ENCODE assay signal across 17 cellular contexts in genomic region chr2:190538201-190538600, GRCh38. TPM values are rescaled to one million over a fixed set of nuclear protein-coding genes. Genes with fewer than 3 reads are reported as not detected.
DNase-seq lines count a peak whose midpoint lies in the region; ATAC-seq and TF ChIP-seq lines count a peak whose summit lies in the region.
"Had no signal": no experiment of that assay in that cellular context is flagged by ENCODE, and none has a peak within 500 bp of the region (broad histone marks: within the 10 kb centered on the region; RNA-seq: fewer than 3 reads in every experiment).

No MANE protein-coding gene starts in this region.

- H3K27me3 Mint-ChIP-seq in CD4-positive, CD25-positive, alpha-beta regulatory T cell, result no peaks in the 10 kb centered on the region
- H3K27me3 Mint-ChIP-seq in IgD-negative memory B cell (no peaks in the 10 kb centered on the region), naive B cell (no peaks in the 10 kb centered on the region), chondrocyte (ENCODE audit: low read depth) (no peaks in the 10 kb centered on the region)

- TF ChIP-seq CTCF in chondrocyte (IDR thresholded peaks at IDR 0.05), result no peak

- no peak for DNase-seq in CD4-positive, CD25-positive, alpha-beta regulatory T cell
- DNase-seq in foreskin melanocyte, result peak; percentile 90
- no peak for DNase-seq in naive B cell
- no peak for DNase-seq in anterior cingulate cortex (lab: John Stamatoyannopoulos, UW)
- no peak for DNase-seq in NCI-H1436 (lab: John Stamatoyannopoulos, UW)
- no peak for DNase-seq in chondrocyte (ENCODE audit: low spot score)
- DNase-seq in NCI-H1105 treated with DMSO at 0.1 percent for 48 hours (lab: John Stamatoyannopoulos, UW), result no peak
- DNase-seq: BE2C, Calu3, DMS153, DND-41, GDM1, HCEC 1CT had no signal

- peaks cover 0 to 28% (median 12%) of the 10 kb centered on the region in 4 donors for H3K4me1 Mint-ChIP-seq in CD4-positive, CD25-positive, alpha-beta regulatory T cell
- H3K4me1 Mint-ChIP-seq in IgD-negative memory B cell (peaks cover 14 to 32% (median 19%) of the 10 kb centered on the region in 3 donors), naive B cell (peaks cover 7 to 19% (median 15%) of the 10 kb centered on the region in 3 donors), chondrocyte (ENCODE audit: low read depth) (peaks cover 35% of the 10 kb centered on the region)

- peaks cover 21 to 37% of the 10 kb centered on the region in 2 experiments for H3K9me3 ChIP-seq in CD4-positive, CD25-positive, alpha-beta regulatory T cell (ENCODE audit: control insufficient read depth in 2 of 2, low read length in 2 of 2)
- H3K9me3 ChIP-seq: BE2C had no signal

- H3K36me3 Mint-ChIP-seq in CD4-positive, CD25-positive, alpha-beta regulatory T cell, result peaks cover 18% of the 10 kb centered on the region
- H3K36me3 Mint-ChIP-seq in IgD-negative memory B cell (peaks cover 9% of the 10 kb centered on the region), naive B cell (peaks cover 15 to 28% of the 10 kb centered on the region in 2 donors), chondrocyte (ENCODE audit: low read depth) (peaks cover 27% of the 10 kb centered on the region)

- peak overlapping the region; percentile 26 for H3K27ac ChIP-seq in CD4-positive, CD25-positive, alpha-beta regulatory T cell (ENCODE audit: insufficient read depth, low read length, poor library complexity, severe bottlenecking)
- H3K27ac ChIP-seq: C4-2B had no signal

- no peak overlapping the region for H3K4me3 ChIP-seq in CD4-positive, CD25-positive, alpha-beta regulatory T cell (ENCODE audit: low read depth, low read length)

- peak overlapping the region in 2 of 4 donors; percentile 17 to 100 for H3K4me3 Mint-ChIP-seq in CD4-positive, CD25-positive, alpha-beta regulatory T cell
- H3K4me3 Mint-ChIP-seq in IgD-negative memory B cell, result peak overlapping the region in 1 of 4 donors; percentile 76
- peak overlapping the region in 1 of 8 donors; percentile 45 for H3K4me3 Mint-ChIP-seq in naive B cell
- H3K4me3 Mint-ChIP-seq in chondrocyte (ENCODE audit: unreplicated experiment), result no peak overlapping the region
- H3K4me3 Mint-ChIP-seq: HFFc6 had no signal

- H3K4me1 ChIP-seq in CD4-positive, CD25-positive, alpha-beta regulatory T cell (ENCODE audit: control insufficient read depth, insufficient read depth, low read length, poor library complexity, severe bottlenecking), result peaks cover 26% of the 10 kb centered on the region
- H3K4me1 ChIP-seq: BE2C had no signal

- H3K27me3 ChIP-seq in CD4-positive, CD25-positive, alpha-beta regulatory T cell (ENCODE audit: control insufficient read depth, insufficient read depth, low read length), result no peaks in the 10 kb centered on the region
- H3K27me3 ChIP-seq: BE2C had no signal

- no peak for ATAC-seq in CD4-positive, CD25-positive, alpha-beta regulatory T cell (ENCODE audit: low read depth in 2 of 2)
- ATAC-seq in naive B cell (ENCODE audit: low read depth in 2 of 2), result no peak
- ATAC-seq: HepG2 had no signal

- H3K9me3 Mint-ChIP-seq in CD4-positive, CD25-positive, alpha-beta regulatory T cell, result peaks cover 0 to 47% (median 23%) of the 10 kb centered on the region in 7 donors
- H3K9me3 Mint-ChIP-seq in IgD-negative memory B cell, result peaks cover 6 to 41% (median 15%) of the 10 kb centered on the region in 3 donors
- H3K9me3 Mint-ChIP-seq in naive B cell, result peaks cover 23 to 60% (median 45%) of the 10 kb centered on the region in 7 donors
- peaks cover 48% of the 10 kb centered on the region for H3K9me3 Mint-ChIP-seq in chondrocyte (ENCODE audit: low read depth)

- H3K27ac Mint-ChIP-seq in CD4-positive, CD25-positive, alpha-beta regulatory T cell, result no peak overlapping the region
- H3K27ac Mint-ChIP-seq in IgD-negative memory B cell (peak overlapping the region; percentile 76 to 84 (median 78)), naive B cell (peak overlapping the region in 5 of 6 donors; percentile 1 to 97 (median 71)), chondrocyte (ENCODE audit: unreplicated experiment) (no peak overlapping the region)
- H3K27ac Mint-ChIP-seq: HFFc6 had no signal

- no peaks in the 10 kb centered on the region for H3K36me3 ChIP-seq in CD4-positive, CD25-positive, alpha-beta regulatory T cell (ENCODE audit: control insufficient read depth, insufficient read depth, low read length)
- H3K36me3 ChIP-seq: BE2C had no signal

RNA-seq across cellular contexts. Expression of gene NEMP2, which starts 3.7 kb away (rescaled TPM):
- total RNA-seq in CD4-positive, CD25-positive, alpha-beta regulatory T cell, result 10.7 TPM
- polyA plus RNA-seq in CD4-positive, CD25-positive, alpha-beta regulatory T cell, result 10 to 100 TPM; 10.9 to 14.9 (median 14.5) TPM
- polyA plus RNA-seq in IgD-negative memory B cell, result 5.5 TPM
- 10 to 100 TPM in 1 of 6 donors, 1 to 10 TPM in 5; 7.1 to 18.5 (median 9.4) TPM for polyA plus RNA-seq in naive B cell (ENCODE audit: low read depth in 6 of 6)
- 7.9 to 9.6 TPM (median 8.9 TPM) in 3 replicates for total RNA-seq in chondrocyte

Comparison
In these comparisons a context has a peak if more than half of its experiments do, and no peak if none do; other contexts are left out.
1. H3K27ac Mint-ChIP-seq: peak in IgD-negative memory B cell (3 of 3) and naive B cell (5 of 6); none in CD4-positive, CD25-positive, alpha-beta regulatory T cell (0 of 3) and chondrocyte (single experiment).